ENCODE assay signal across 11 cellular contexts in the genomic region with DNA sequence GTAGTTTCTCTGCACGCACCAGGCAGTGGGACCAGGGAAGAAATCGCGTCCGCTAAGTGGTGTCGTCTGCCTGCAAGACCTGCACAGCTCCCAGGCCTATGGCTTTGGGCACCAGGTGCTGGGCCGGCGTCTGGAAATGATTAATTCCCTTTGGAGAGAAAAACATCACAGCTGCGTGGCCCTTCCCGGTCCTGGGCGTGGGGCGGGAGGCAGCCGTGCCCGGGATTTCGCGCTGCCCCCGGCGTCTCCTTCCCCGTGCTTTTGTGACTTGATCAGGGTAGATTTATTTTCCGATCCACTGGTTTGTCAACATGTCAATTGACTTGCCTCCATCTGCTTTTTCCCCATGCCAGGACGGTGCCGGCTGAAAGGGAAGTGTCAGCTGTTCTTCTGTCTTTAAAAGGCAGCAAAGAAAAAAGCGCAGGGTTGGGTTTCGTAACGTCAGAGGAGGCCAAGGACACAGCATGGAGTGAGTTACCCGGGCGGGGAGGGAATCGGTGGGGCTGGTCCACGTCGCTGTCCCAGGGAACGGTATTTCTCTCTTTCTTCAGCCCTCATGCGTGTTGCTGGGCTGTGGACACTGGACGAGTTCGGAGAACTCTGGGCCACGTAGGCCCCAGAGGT.
DNase-seq lines count a peak whose midpoint lies in the region; ATAC-seq and TF ChIP-seq lines count a peak whose summit lies in the region.
"Had no signal": no experiment of that assay in that cellular context is flagged by ENCODE, and none has a peak within 500 bp of the region (broad histone marks: within the 10 kb centered on the region; RNA-seq: fewer than 3 reads in every experiment).

No MANE protein-coding gene starts in this region.

- H3K4me3 ChIP-seq in Panc1 (ENCODE audit: low read depth in 2 of 2, low read length in 2 of 2) (no peak overlapping the region), foreskin fibroblast (ENCODE audit: low read depth in 1 of 2, low read length in 2 of 2) (no peak overlapping the region)
- H3K4me3 ChIP-seq: lower lobe of right lung had no signal

- H3K4me3 Mint-ChIP-seq in immature natural killer cell: no peak overlapping the region
- no peak overlapping the region for H3K4me3 Mint-ChIP-seq in activated CD4-positive, alpha-beta memory T cell treated with anti-CD3 and anti-CD28 coated beads for 36 hours

- POLR2A ChIA-PET in Panc1 (lab: Charles Lee): no interaction called here
- POLR2A ChIA-PET in activated CD4-positive, alpha-beta memory T cell treated with anti-CD3 and anti-CD28 coated beads for 36 hours (lab: Charles Lee): no interaction called here

- CTCF ChIA-PET in Panc1 (lab: Charles Lee): no interaction called here
- CTCF ChIA-PET in activated CD4-positive, alpha-beta memory T cell treated with anti-CD3 and anti-CD28 coated beads for 36 hours (lab: Charles Lee): interaction anchor here (1.3 to 1.5 kb wide), 2 partner anchors 242 to 243 kb away, joined by 4 to 6 read pairs; no protein-coding TSS in a partner anchor

- no peaks in the 10 kb centered on the region for H3K9me3 ChIP-seq in Panc1 (ENCODE audit: control insufficient read depth, insufficient read depth, low read depth, low read length)
- H3K9me3 ChIP-seq: lower lobe of right lung had no signal

- in situ Hi-C loops in Panc1 (cut with HindIII; ENCODE audit: low pct_unique_long_range_greater_than_20kb, low sequenced_read_pairs): no loop called here

- no TSS peak for BruUV-seq in Panc1 (replicated peaks; lab: Mats Ljungman, UMichigan)

- DNase-seq in HK-2 (ENCODE audit: unreplicated experiment) (peak; percentile 21), Panc1 (ENCODE audit: low read depth, low spot score) (no peak), foreskin fibroblast (peak; percentile 62 to 76), renal cortical epithelial cell (ENCODE audit: low read depth) (peak; percentile 39), immature natural killer cell (no peak)
- no peak for DNase-seq in activated CD4-positive, alpha-beta memory T cell treated with anti-CD3 and anti-CD28 coated beads for 36 hours

- H3K36me3 Mint-ChIP-seq in immature natural killer cell: peaks cover 0 to 4% (median 0%) of the 10 kb centered on the region in 3 donors
- no peaks in the 10 kb centered on the region for H3K36me3 Mint-ChIP-seq in activated CD4-positive, alpha-beta memory T cell treated with anti-CD3 and anti-CD28 coated beads for 36 hours

- no peaks in the 10 kb centered on the region for H3K4me1 ChIP-seq in Panc1 (ENCODE audit: control insufficient read depth, insufficient read depth, low read length)
- H3K4me1 ChIP-seq: lower lobe of right lung had no signal

- peak; percentile 74 for ATAC-seq in Panc1
- ATAC-seq in HG02623 (IDR thresholded peaks at IDR 0.05; ENCODE audit: unreplicated experiment): no peak
- ATAC-seq in HG03442 (IDR thresholded peaks at IDR 0.05; ENCODE audit: unreplicated experiment): no peak

- H3K4me1 Mint-ChIP-seq in immature natural killer cell: peaks cover 6 to 8% of the 10 kb centered on the region in 2 donors
- H3K4me1 Mint-ChIP-seq in activated CD4-positive, alpha-beta memory T cell treated with anti-CD3 and anti-CD28 coated beads for 36 hours (ENCODE audit: low read depth): no peaks in the 10 kb centered on the region

- no peaks in the 10 kb centered on the region for H3K36me3 ChIP-seq in Panc1 (ENCODE audit: control insufficient read depth, insufficient read depth, low read length)
- H3K36me3 ChIP-seq: lower lobe of right lung had no signal

- H3K27me3 Mint-ChIP-seq in immature natural killer cell (ENCODE audit: low read depth in 3 of 3): peaks cover 5 to 16% (median 5%) of the 10 kb centered on the region in 3 donors
- no peaks in the 10 kb centered on the region for H3K27me3 Mint-ChIP-seq in activated CD4-positive, alpha-beta memory T cell treated with anti-CD3 and anti-CD28 coated beads for 36 hours

- TF ChIP-seq CTCF in Panc1 (IDR thresholded peaks at IDR 0.05) (no peak; the same call in 1 of the 2 replicates), foreskin fibroblast (IDR thresholded peaks at IDR 0.05; ENCODE audit: low read depth, low read length) (no peak)

- no peak overlapping the region for H3K27ac Mint-ChIP-seq in immature natural killer cell
- no peak overlapping the region for H3K27ac Mint-ChIP-seq in activated CD4-positive, alpha-beta memory T cell treated with anti-CD3 and anti-CD28 coated beads for 36 hours

- no peaks in the 10 kb centered on the region for H3K27me3 ChIP-seq in Panc1 (ENCODE audit: control insufficient read depth, insufficient read depth, low read length)
- H3K27me3 ChIP-seq: dorsolateral prefrontal cortex had no signal

- intact Hi-C loops in Panc1 (cut with micrococcal nuclease; ENCODE audit: unreplicated experiment): no loop called here
- intact Hi-C loops in activated CD4-positive, alpha-beta memory T cell treated with anti-CD3 and anti-CD28 coated beads for 36 hours (cut with micrococcal nuclease): no loop called here

- H3K27ac ChIP-seq in Panc1 (ENCODE audit: low read length): no peak overlapping the region
- H3K27ac ChIP-seq: lower lobe of right lung, RWPE1 had no signal

- H3K9me3 Mint-ChIP-seq in immature natural killer cell: peaks cover 0 to 4% (median 0%) of the 10 kb centered on the region in 6 donors
- peaks cover 4% of the 10 kb centered on the region for H3K9me3 Mint-ChIP-seq in activated CD4-positive, alpha-beta memory T cell treated with anti-CD3 and anti-CD28 coated beads for 36 hours

Comparison
In these comparisons a context has a peak if more than half of its experiments do, and no peak if none do; other contexts are left out.
1. DNase-seq: peak in HK-2 (single experiment), foreskin fibroblast (2 of 2) and renal cortical epithelial cell (single experiment); none in Panc1 (single experiment), immature natural killer cell (0 of 3) and activated CD4-positive, alpha-beta memory T cell treated with anti-CD3 and anti-CD28 coated beads for 36 hours (single experiment).